ENCODE assay signal across 1 cellular context in genomic region chr7:66921918-66922486, GRCh38.
TF ChIP-seq lines count a peak whose summit lies in the region.

No MANE protein-coding gene starts in this region.

TF ChIP-seq in WTC11, 78 proteins besides CTCF, POLR2A, EP300 and RAD21 (continued from another document):
- no peak for TF ChIP-seq E2F1 (CRISPR knock-in tag; IDR thresholded peaks at IDR 0.05)
- no peak for TF ChIP-seq E2F5 (CRISPR knock-in tag; IDR thresholded peaks at IDR 0.05)
- no peak for TF ChIP-seq FOXJ3 (CRISPR knock-in tag; IDR thresholded peaks at IDR 0.05; ENCODE audit: borderline replicate concordance)
- TF ChIP-seq STAT6 (CRISPR knock-in tag; conservative IDR thresholded peaks at IDR 0.05; ENCODE audit: low read depth): no peak
- TF ChIP-seq MAX (CRISPR knock-in tag; IDR thresholded peaks at IDR 0.05): no peak
- no peak for TF ChIP-seq ELF4 (CRISPR knock-in tag; IDR thresholded peaks at IDR 0.05; ENCODE audit: low read depth)
- no peak for TF ChIP-seq FOXP4 (CRISPR knock-in tag; IDR thresholded peaks at IDR 0.05)
- TF ChIP-seq IRF1 (CRISPR knock-in tag; IDR thresholded peaks at IDR 0.05): no peak
- TF ChIP-seq ZBTB21 (CRISPR knock-in tag; IDR thresholded peaks at IDR 0.05; ENCODE audit: borderline replicate concordance): no peak
- TF ChIP-seq ATF6 (CRISPR knock-in tag; IDR thresholded peaks at IDR 0.05): no peak
- no peak for TF ChIP-seq ZNF671 (CRISPR knock-in tag; IDR thresholded peaks at IDR 0.05)
- TF ChIP-seq NR2C2 (CRISPR knock-in tag; IDR thresholded peaks at IDR 0.05): no peak
- no peak for TF ChIP-seq ZNF281 (CRISPR knock-in tag; IDR thresholded peaks at IDR 0.05)
- TF ChIP-seq MLX (CRISPR knock-in tag; IDR thresholded peaks at IDR 0.05): no peak
- no peak for TF ChIP-seq JAZF1 (CRISPR knock-in tag; IDR thresholded peaks at IDR 0.05)
